Comparison of ENCODE assay signal across 31 cellular contexts in the genomic region with DNA sequence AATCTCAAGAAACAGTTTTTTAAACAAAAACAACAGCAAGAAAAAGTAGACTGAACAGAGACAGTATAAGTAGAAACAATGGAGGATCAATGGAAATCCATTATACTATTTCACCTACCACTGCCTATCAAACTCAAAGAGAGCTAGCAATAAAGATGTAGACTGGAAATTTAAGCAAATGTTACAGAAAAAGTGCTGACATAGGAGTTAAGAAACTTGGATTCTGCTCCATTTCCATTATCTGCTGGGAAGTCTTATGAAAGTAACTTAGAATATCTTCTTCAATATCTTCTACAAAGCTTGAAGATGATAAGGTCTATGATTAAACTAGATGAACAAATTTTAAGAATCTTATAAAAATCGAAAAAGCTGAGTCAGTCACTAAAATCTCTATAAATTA.
DNase-seq lines count a peak whose midpoint lies in the region; ATAC-seq, FAIRE-seq and TF ChIP-seq lines count a peak whose summit lies in the region.
"Had no signal": no experiment of that assay in that cellular context is flagged by ENCODE, and none has a peak within 500 bp of the region (broad histone marks: within the 10 kb centered on the region; RNA-seq: fewer than 3 reads in every experiment).

No MANE protein-coding gene starts in this region.

- no peak overlapping the region for H2AK9ac ChIP-seq in IMR-90 (replicated peaks; ENCODE audit: low read depth, low read length, poor library complexity)

- no peak overlapping the region for H3K4me2 ChIP-seq in HepG2 (ENCODE audit: low read depth, low read length)
- H3K4me2 ChIP-seq in A549: no peak overlapping the region
- no peak overlapping the region for H3K4me2 ChIP-seq in IMR-90 (ENCODE audit: low read depth, low read length)
- H3K4me2 ChIP-seq: BLaER1; BLaER1 treated with 17β-estradiol and CSF1 and Interleukin-3, amounts not matched to agents 10 nM and 100 nM had no signal

- no peak overlapping the region for H3K4ac ChIP-seq in IMR-90 (ENCODE audit: low read depth, low read length)

- no peak overlapping the region for H2BK5ac ChIP-seq in IMR-90 (ENCODE audit: low read depth, low read length, poor library complexity, severe bottlenecking)

- no peak overlapping the region for H2BK120ac ChIP-seq in IMR-90 (ENCODE audit: low read depth, low read length)

- H3K27ac ChIP-seq in HepG2 (ENCODE audit: extremely low read length, insufficient read depth, low read length): no peak overlapping the region
- no peak overlapping the region for H3K27ac ChIP-seq in right lobe of liver
- H3K27ac ChIP-seq in A549: no peak overlapping the region
- H3K27ac ChIP-seq in IMR-90 (ENCODE audit: insufficient read depth, low read length): no peak overlapping the region
- H3K27ac ChIP-seq: 22Rv1; BLaER1; BLaER1 treated with 17β-estradiol and CSF1 and Interleukin-3, amounts not matched to agents 10 nM and 100 nM; C4-2B had no signal

- intact Hi-C loops in HepG2 (cut with micrococcal nuclease; ENCODE audit: unreplicated experiment): no loop called here
- intact Hi-C loops in right lobe of liver (cut with DNase I): no loop called here
- intact Hi-C loops in IMR-90 (cut with micrococcal nuclease): no loop called here

- no peak overlapping the region for H3K56ac ChIP-seq in IMR-90 (ENCODE audit: extremely low read depth, insufficient read depth, low read length)

- no peak overlapping the region for H2BK20ac ChIP-seq in IMR-90 (ENCODE audit: low read depth, low read length)

- no peak overlapping the region for H2AK5ac ChIP-seq in IMR-90 (ENCODE audit: low read depth, low read length)

- H4K91ac ChIP-seq in IMR-90 (ENCODE audit: insufficient read depth, low read depth, low read length): no peak overlapping the region

- no peaks in the 10 kb centered on the region for H3K27me3 ChIP-seq in HepG2 (ENCODE audit: control insufficient read depth in 1 of 2, insufficient read depth in 2 of 2, low read length in 2 of 2)
- H3K27me3 ChIP-seq in right lobe of liver: no peaks in the 10 kb centered on the region
- H3K27me3 ChIP-seq in IMR-90 (ENCODE audit: control insufficient read depth, insufficient read depth, low read length): no peaks in the 10 kb centered on the region
- H3K27me3 ChIP-seq: BE2C; BLaER1; BLaER1 treated with 17β-estradiol and CSF1 and Interleukin-3, amounts not matched to agents 10 nM and 100 nM had no signal

- H3K79me1 ChIP-seq in IMR-90 (ENCODE audit: low read depth in 1 of 2, low read length in 2 of 2): no peaks in the 10 kb centered on the region

- no peak overlapping the region for H4K5ac ChIP-seq in IMR-90 (ENCODE audit: low read depth, low read length)

- no peak for TF ChIP-seq POLR2A in HepG2 (IDR thresholded peaks at IDR 0.05; ENCODE audit: insufficient read depth in 1 of 2, low read depth in 2 of 2, low read length in 2 of 2)
- TF ChIP-seq POLR2A in right lobe of liver (IDR thresholded peaks at IDR 0.05): no peak
- no peak for TF ChIP-seq POLR2A in A549 (IDR thresholded peaks at IDR 0.05; ENCODE audit: low read length)
- TF ChIP-seq POLR2A in IMR-90 (IDR thresholded peaks at IDR 0.05; ENCODE audit: low read depth, low read length): no peak

- WGBS in HepG2 (ENCODE audit: low lambda C conversion rate): 0% methylated on average over 1 of the region's 1 CpG
- 11% methylated on average over 1 of the region's 1 CpG for WGBS in right lobe of liver (ENCODE audit: insufficient coverage, low coverage, low lambda C conversion rate, missing lambda C conversion rate)
- WGBS in A549 (ENCODE audit: missing lambda C conversion rate): 22% methylated on average over 1 of the region's 1 CpG
- WGBS in IMR-90 (ENCODE audit: extremely low coverage in 2 of 2, insufficient read length in 1 of 2), 2 experiments: no CpG with 5 or more reads among the region's 1 CpG

- CTCF ChIA-PET in HepG2 (lab: Yijun Ruan, JAX; ENCODE audit: low intra/inter-chr PET ratio, low total read pairs) (no interaction called here), A549 (lab: Yijun Ruan, JAX) (no interaction called here), IMR-90 (lab: Yijun Ruan, JAX) (no interaction called here)

- H2AFZ ChIP-seq in HepG2 (ENCODE audit: low read length) (no peak overlapping the region), IMR-90 (replicated peaks; ENCODE audit: low read length, poor library complexity) (no peak overlapping the region)

- H3K18ac ChIP-seq in IMR-90 (ENCODE audit: low read depth, low read length): no peak overlapping the region

- H3K4me1 ChIP-seq in HepG2 (ENCODE audit: insufficient read depth, low read length): no peaks in the 10 kb centered on the region
- H3K4me1 ChIP-seq in right lobe of liver: no peaks in the 10 kb centered on the region
- H3K4me1 ChIP-seq in A549: peaks cover 6% of the 10 kb centered on the region; the same call in 2 of the 3 replicates
- H3K4me1 ChIP-seq in IMR-90 (ENCODE audit: control insufficient read depth, insufficient read depth, low read length): no peaks in the 10 kb centered on the region
- H3K4me1 ChIP-seq: BE2C; BLaER1; BLaER1 treated with 17β-estradiol and CSF1 and Interleukin-3, amounts not matched to agents 10 nM and 100 nM; Caco-2 had no signal

- TF ChIP-seq EP300 in HepG2 (IDR thresholded peaks at IDR 0.05; ENCODE audit: low read depth in 2 of 2, low read length in 2 of 2) (no peak), HepG2 (CRISPR knock-in tag; IDR thresholded peaks at IDR 0.05; ENCODE audit: borderline replicate concordance) (no peak), A549 (IDR thresholded peaks at IDR 0.05) (no peak)

- H3K79me2 ChIP-seq in HepG2 (ENCODE audit: insufficient read depth, low read length): no peaks in the 10 kb centered on the region

- dilution Hi-C loops in IMR-90 (cut with HindIII; ENCODE audit: low sequenced_read_pairs, unreplicated experiment): no loop called here

- no peaks in the 10 kb centered on the region for H3K9me1 ChIP-seq in IMR-90 (ENCODE audit: insufficient read depth, low read length)

- no peak overlapping the region for H4K8ac ChIP-seq in IMR-90 (ENCODE audit: low read depth in 2 of 2, low read length in 2 of 2)

- H3K9me3 ChIP-seq in HepG2 (ENCODE audit: low read length) (no peaks in the 10 kb centered on the region), right lobe of liver (no peaks in the 10 kb centered on the region), A549 (no peaks in the 10 kb centered on the region), IMR-90 (ENCODE audit: control insufficient read depth, insufficient read depth, low read length) (peaks cover 2% of the 10 kb centered on the region; the same call in 1 of the 2 replicates)
- H3K9me3 ChIP-seq: BE2C; BLaER1; BLaER1 treated with 17β-estradiol and CSF1 and Interleukin-3, amounts not matched to agents 10 nM and 100 nM; Caco-2 had no signal

- H3K9ac ChIP-seq in HepG2 (ENCODE audit: insufficient read depth, low read depth, low read length) (no peak overlapping the region), IMR-90 (ENCODE audit: low read depth, low read length) (no peak overlapping the region)
- H3K9ac ChIP-seq: BLaER1; BLaER1 treated with 17β-estradiol and CSF1 and Interleukin-3, amounts not matched to agents 10 nM and 100 nM had no signal

- no peak overlapping the region for H2BK15ac ChIP-seq in IMR-90 (ENCODE audit: low read depth, low read length)

- ATAC-seq in HepG2 (no peak), right lobe of liver (no peak), A549 (no peak), IMR-90 (ENCODE audit: low read depth) (no peak)
- ATAC-seq: CD8-positive, alpha-beta T cell had no signal

- H3K4me3 ChIP-seq in HepG2 (replicated peaks in 1 of 3; ENCODE audit: insufficient read depth in 1 of 3, low read depth in 2 of 3, low read length in 3 of 3) (no peak overlapping the region), right lobe of liver (no peak overlapping the region), A549 (no peak overlapping the region), IMR-90 (ENCODE audit: insufficient read depth, low read depth, low read length) (no peak overlapping the region), foreskin fibroblast (ENCODE audit: low read depth in 1 of 2, low read length in 2 of 2) (no peak overlapping the region)
- H3K4me3 ChIP-seq: BLaER1; BLaER1 treated with 17β-estradiol and CSF1 and Interleukin-3, amounts not matched to agents 10 nM and 100 nM had no signal

- H4K20me1 ChIP-seq in HepG2 (ENCODE audit: insufficient read depth, low read length) (no peaks in the 10 kb centered on the region), IMR-90 (ENCODE audit: insufficient read depth, low read length) (no peaks in the 10 kb centered on the region)
- H4K20me1 ChIP-seq: BLaER1; BLaER1 treated with 17β-estradiol and CSF1 and Interleukin-3, amounts not matched to agents 10 nM and 100 nM had no signal

- no peak for DNase-seq in HepG2 (ENCODE audit: low spot score)
- no peak for DNase-seq in right lobe of liver
- no peak for DNase-seq in A549 (ENCODE audit: low read depth in 1 of 2, low spot score in 1 of 2)
- no peak for DNase-seq in IMR-90
- DNase-seq in foreskin fibroblast: no peak
- DNase-seq in islet precursor cell: no peak
- DNase-seq: 8988T; ACHN; AML-193; BE2C; C1 segment of cervical spinal cord; Caco-2; Calu3; CD4-positive, alpha-beta memory T cell; CD4-positive, alpha-beta T cell; CD4-positive, CD25-positive, alpha-beta regulatory T cell; CD8-positive, alpha-beta memory T cell; CD8-positive, alpha-beta T cell; COR-L47; DMS 273 treated with DMSO at 0.1 percent for 48 hours; DMS153; DMS53; DMS79; DMS79 treated with DMSO at 0.1 percent for 48 hours; DND-41; EL had no signal

- H3K36me3 ChIP-seq in HepG2 (replicated peaks in 1 of 2; ENCODE audit: control insufficient read depth in 1 of 2, insufficient read depth in 2 of 2, low read length in 2 of 2): no peaks in the 10 kb centered on the region
- H3K36me3 ChIP-seq in right lobe of liver: no peaks in the 10 kb centered on the region
- H3K36me3 ChIP-seq in IMR-90 (ENCODE audit: control insufficient read depth, insufficient read depth, low read length): no peaks in the 10 kb centered on the region
- H3K36me3 ChIP-seq: BE2C; BLaER1; BLaER1 treated with 17β-estradiol and CSF1 and Interleukin-3, amounts not matched to agents 10 nM and 100 nM had no signal

- no peak overlapping the region for H3K14ac ChIP-seq in IMR-90 (replicated peaks; ENCODE audit: low read depth, low read length)

- no peak overlapping the region for H3K23ac ChIP-seq in IMR-90 (ENCODE audit: low read depth, low read length)

- TF ChIP-seq CTCF in HepG2 (CRISPR knock-in tag; IDR thresholded peaks at IDR 0.05): no peak
- TF ChIP-seq CTCF in right lobe of liver (IDR thresholded peaks at IDR 0.05): no peak
- TF ChIP-seq CTCF in A549 (IDR thresholded peaks at IDR 0.05): no peak
- no peak for TF ChIP-seq CTCF in IMR-90 (conservative IDR thresholded peaks at IDR 0.05; ENCODE audit: low read depth, low read length)
- no peak for TF ChIP-seq CTCF in foreskin fibroblast (IDR thresholded peaks at IDR 0.05; ENCODE audit: low read depth, low read length)

- FAIRE-seq in HepG2 (lab: Jason Lieb, UNC): no peak
- FAIRE-seq in A549 (lab: Jason Lieb, UNC): no peak
- FAIRE-seq: A204.1 had no signal

- POLR2A ChIA-PET in HepG2 (lab: Yijun Ruan, JAX): no interaction called here
- POLR2A ChIA-PET in A549 (lab: Yijun Ruan, JAX): no interaction called here
- POLR2A ChIA-PET in IMR-90 (lab: Charles Lee; ENCODE audit: unreplicated experiment): no interaction called here

- BruUV-seq in HepG2 (replicated peaks; lab: Mats Ljungman, UMichigan) (no TSS peak), IMR-90 (replicated peaks; lab: Mats Ljungman, UMichigan) (no TSS peak)

- TF ChIP-seq RAD21 in HepG2 (CRISPR knock-in tag; IDR thresholded peaks at IDR 0.05): no peak
- no peak for TF ChIP-seq RAD21 in A549 (conservative IDR thresholded peaks at IDR 0.05 in 1 of 2, IDR thresholded peaks at IDR 0.05 in 1 of 2)
- no peak for TF ChIP-seq RAD21 in IMR-90 (IDR thresholded peaks at IDR 0.05; ENCODE audit: low read length)

- in situ Hi-C loops in HepG2 (cut with HindIII; ENCODE audit: extremely low pct_ligation_motif_present, low pct_unique_long_range_greater_than_20kb) (no loop called here), IMR-90 (cut with MboI; ENCODE audit: low sequenced_read_pairs) (no loop called here)

Comparison
In these comparisons a context has a peak if more than half of its experiments do, and no peak if none do; other contexts are left out.
1. Of the 38 proteins assayed by ChIP-seq in both HepG2 and A549: peak only in HepG2: none; only in A549: none; in both: MAFK; in neither: 37.